In the genomic region with DNA sequence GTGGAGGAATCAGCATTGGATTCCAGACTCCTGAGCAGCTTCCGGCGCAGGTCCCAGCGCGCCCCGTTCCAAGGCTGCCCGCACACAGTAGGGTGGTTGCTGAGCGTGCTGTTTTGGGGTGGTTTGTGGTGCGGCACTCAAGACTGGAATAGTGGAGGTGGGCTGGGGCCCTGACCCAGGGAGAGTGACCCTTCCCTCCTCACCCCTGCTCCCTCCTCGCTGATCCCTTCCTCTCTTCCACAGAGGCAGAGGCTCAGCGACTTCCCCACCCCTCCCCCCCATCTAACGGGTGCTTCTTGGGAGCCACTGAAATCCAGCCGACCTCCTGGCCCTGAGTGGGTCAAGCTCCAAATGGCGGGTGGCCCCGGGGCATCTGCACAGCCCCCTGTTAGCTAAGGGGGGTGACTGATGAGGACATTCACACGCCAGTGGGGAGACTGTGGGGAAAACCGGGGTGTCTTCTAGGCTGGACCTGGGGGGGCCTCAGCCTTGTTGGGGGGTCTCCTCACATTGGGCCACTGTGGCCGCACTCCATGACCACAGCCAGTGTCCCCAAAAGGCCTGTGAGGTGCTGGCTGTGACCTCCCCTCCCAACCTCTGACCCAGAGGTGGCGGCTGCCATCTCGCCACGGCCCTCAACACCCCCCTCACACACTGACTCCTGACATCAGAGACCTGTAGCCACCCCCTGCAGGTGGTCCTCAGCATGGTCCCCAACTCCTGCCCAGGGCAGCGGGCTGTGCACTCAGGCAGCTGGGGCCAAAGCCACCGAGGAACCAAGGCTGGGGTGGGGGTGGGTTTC, we compare ENCODE assay signal across 24 cellular contexts. TPM values are rescaled to one million over a fixed set of nuclear protein-coding genes. Genes with fewer than 3 reads are reported as not detected.
DNase-seq lines count a peak whose midpoint lies in the region; ATAC-seq, FAIRE-seq and TF ChIP-seq lines count a peak whose summit lies in the region.
"Had no signal": no experiment of that assay in that cellular context is flagged by ENCODE, and none has a peak within 500 bp of the region (broad histone marks: within the 10 kb centered on the region; RNA-seq: fewer than 3 reads in every experiment).

No MANE protein-coding gene starts in this region.

- no peak for TF ChIP-seq POLR2A in H1 (IDR thresholded peaks at IDR 0.05; ENCODE audit: control extremely low read depth in 1 of 2, low read depth in 2 of 2, low read length in 2 of 2)

- POLR2A ChIA-PET in HEK293 (lab: Yijun Ruan, JAX) (no interaction called here), H1 (lab: Charles Lee; ENCODE audit: partially characterized antibody) (interaction anchor here (0.8 to 4.2 kb wide), 5 partner anchors 10 to 64 kb away, joined by 3 to 40 read pairs (median 3); partner anchors contain the start of gene ISG15)

- no peak overlapping the region for H2BK20ac ChIP-seq in H1 (ENCODE audit: low read length)

- H3K9ac ChIP-seq in H1 (replicated peaks in 1 of 4; ENCODE audit: extremely low read depth in 1 of 4, low read depth in 3 of 4, low read length in 3 of 4) = no peak overlapping the region
- H3K9ac ChIP-seq: KMS-11, SK-N-SH had no signal

- no peak overlapping the region for H3K4me3 ChIP-seq in HEK293 (ENCODE audit: low read depth, low read length)
- H3K4me3 ChIP-seq in H1 (ENCODE audit: extremely low read depth in 1 of 4, insufficient read depth in 2 of 4, low read depth in 3 of 4, low read length in 4 of 4) = no peak overlapping the region
- no peak overlapping the region for H3K4me3 ChIP-seq in osteoblast (ENCODE audit: insufficient read depth, low read length)
- H3K4me3 ChIP-seq: body of pancreas, ovary, thyroid gland had no signal

- H4K5ac ChIP-seq in H1 (ENCODE audit: insufficient read length, low read depth, low read length) = no peak overlapping the region

- no peaks in the 10 kb centered on the region for H3K79me1 ChIP-seq in H1 (ENCODE audit: low read depth, low read length)

- H3K4me1 Mint-ChIP-seq in activated naive CD8-positive, alpha-beta T cell treated with anti-CD3 and anti-CD28 coated beads, Interleukin-2, amount 50 U/mL, for 24 hours = peaks cover 15% of the 10 kb centered on the region

- no peak overlapping the region for H3K18ac ChIP-seq in H1 (ENCODE audit: extremely low read depth, low read length)

- TF ChIP-seq RAD21 in H1 (IDR thresholded peaks at IDR 0.05 in 1 of 2, conservative IDR thresholded peaks at IDR 0.05 in 1 of 2; ENCODE audit: low read depth in 2 of 2, low read length in 2 of 2) = no peak

- H3K9me3 ChIP-seq in HEK293 (ENCODE audit: control insufficient read depth, insufficient read depth, low read depth, low read length) (no peaks in the 10 kb centered on the region), H1 (ENCODE audit: insufficient read depth in 2 of 2, low read depth in 1 of 2, low read length in 1 of 2) (no peaks in the 10 kb centered on the region; a peak in 1 of 4 replicates), osteoblast (ENCODE audit: low read depth, low read length) (no peaks in the 10 kb centered on the region)
- H3K9me3 ChIP-seq: body of pancreas, ovary, SK-N-SH, thyroid gland had no signal

- H4K91ac ChIP-seq in H1 (replicated peaks; ENCODE audit: insufficient read length, low read length) = no peak overlapping the region

- H2AFZ ChIP-seq in H1 (ENCODE audit: low read length) (no peak overlapping the region), osteoblast (ENCODE audit: low read length) (no peak overlapping the region)

- no peak overlapping the region for H3K27ac Mint-ChIP-seq in activated naive CD8-positive, alpha-beta T cell treated with anti-CD3 and anti-CD28 coated beads, Interleukin-2, amount 50 U/mL, for 24 hours
- H3K27ac Mint-ChIP-seq: stimulated activated naive CD8-positive, alpha-beta T cell treated with anti-CD3 and anti-CD28 coated beads, Interleukin-15, amount 100 ng/mL, for 72 hours had no signal

- no peak overlapping the region for H3K23ac ChIP-seq in H1 (ENCODE audit: insufficient read length)

- H3K9me3 Mint-ChIP-seq in activated naive CD8-positive, alpha-beta T cell treated with anti-CD3 and anti-CD28 coated beads, Interleukin-2, amount 50 U/mL, for 24 hours = no peaks in the 10 kb centered on the region
- H3K9me3 Mint-ChIP-seq: CD4-positive, alpha-beta memory T cell; naive B cell; stimulated activated naive CD8-positive, alpha-beta T cell treated with anti-CD3 and anti-CD28 coated beads, Interleukin-15, amount 100 ng/mL, for 72 hours had no signal

- no peak overlapping the region for H3K14ac ChIP-seq in H1 (ENCODE audit: insufficient read length)

- no peak overlapping the region for H3K4me2 ChIP-seq in H1 (ENCODE audit: insufficient read depth in 1 of 2, low read depth in 2 of 2, low read length in 2 of 2)
- no peak overlapping the region for H3K4me2 ChIP-seq in osteoblast (ENCODE audit: insufficient read depth, low read length)
- H3K4me2 ChIP-seq: SK-N-SH had no signal

- FAIRE-seq in H1 (lab: Jason Lieb, UNC) = no peak

- H3K36me3 ChIP-seq in HEK293 (ENCODE audit: control insufficient read depth in 2 of 2, insufficient read depth in 1 of 2, low read length in 2 of 2) (peaks cover 3 to 23% of the 10 kb centered on the region in 2 experiments; a peak in 2 of 3 replicates), H1 (ENCODE audit: control insufficient read depth in 2 of 4, insufficient read depth in 4 of 4, low read length in 3 of 4) (peaks cover 0 to 9% (median 0%) of the 10 kb centered on the region in 4 experiments; a peak in 1 of 8 replicates), osteoblast (ENCODE audit: insufficient read depth, low read length) (no peaks in the 10 kb centered on the region)
- H3K36me3 ChIP-seq: ovary, thyroid gland had no signal

- H3K4me1 ChIP-seq in HEK293 (ENCODE audit: control insufficient read depth, insufficient read depth, low read length) (no peaks in the 10 kb centered on the region), H1 (replicated peaks in 1 of 4; ENCODE audit: control insufficient read depth in 3 of 4, insufficient read depth in 4 of 4, low read length in 3 of 4) (peaks cover 0 to 33% (median 14%) of the 10 kb centered on the region in 4 experiments; a peak in 5 of 7 replicates), osteoblast (ENCODE audit: insufficient read depth, low read length) (peaks cover 4% of the 10 kb centered on the region)

- H3K27me3 ChIP-seq in H1 (replicated peaks in 1 of 4; ENCODE audit: control insufficient read depth in 3 of 4, extremely low read depth in 1 of 4, insufficient read depth in 3 of 4, low read length in 3 of 4) (peaks cover 27 to 62% (median 42%) of the 10 kb centered on the region in 4 experiments), osteoblast (ENCODE audit: insufficient read depth, low read length) (peaks cover 33% of the 10 kb centered on the region)
- H3K27me3 ChIP-seq: thyroid gland had no signal

- TF ChIP-seq CTCF in C4-2B (conservative IDR thresholded peaks at IDR 0.05) (no peak), HEK293 (tag by site-specific recombination; IDR thresholded peaks at IDR 0.05) (no peak), H1 (IDR thresholded peaks at IDR 0.05; ENCODE audit: control extremely low read depth in 1 of 3, insufficient read depth in 1 of 3, low read depth in 1 of 3, low read length in 3 of 3) (no peak), osteoblast (IDR thresholded peaks at IDR 0.05; ENCODE audit: extremely low read depth, low read depth, low read length) (no peak)

- TF ChIP-seq EP300 in H1 (IDR thresholded peaks at IDR 0.05; ENCODE audit: borderline replicate concordance in 1 of 2, low read depth in 2 of 2, low read length in 2 of 2) = no peak

- no peak overlapping the region for H3K56ac ChIP-seq in H1 (replicated peaks; ENCODE audit: insufficient read length, low read depth, low read length)

- no peak overlapping the region for H4K8ac ChIP-seq in H1 (ENCODE audit: extremely low read depth, insufficient read depth, low read length)

- H3K79me2 ChIP-seq in H1 (ENCODE audit: control insufficient read depth in 1 of 2, insufficient read depth in 2 of 2, low read length in 2 of 2) = no peaks in the 10 kb centered on the region
- no peaks in the 10 kb centered on the region for H3K79me2 ChIP-seq in osteoblast (ENCODE audit: insufficient read depth, low read length)

- H4K20me1 ChIP-seq in H1 (replicated peaks in 1 of 2; ENCODE audit: control insufficient read depth in 1 of 2, insufficient read depth in 2 of 2, low read length in 2 of 2) (peaks cover 0 to 3% of the 10 kb centered on the region in 2 experiments), osteoblast (ENCODE audit: insufficient read depth, low read length) (peaks cover 3% of the 10 kb centered on the region)

- H3K23me2 ChIP-seq in H1 (ENCODE audit: low read depth, low read length) = peaks cover 11% of the 10 kb centered on the region; the same call in 1 of the 2 replicates

- no peak overlapping the region for H2BK5ac ChIP-seq in H1 (ENCODE audit: low read depth, low read length)

- DNase-seq in H1 (ENCODE audit: low read depth in 1 of 2, low spot score in 2 of 2) (no peak), osteoblast (ENCODE audit: insufficient read length, low spot score, missing footprints) (peak; percentile 77), anterior cingulate cortex (lab: John Stamatoyannopoulos, UW) (no peak)
- DNase-seq in activated naive CD8-positive, alpha-beta T cell treated with anti-CD3 and anti-CD28 coated beads, Interleukin-2, amount 50 U/mL, for 24 hours = no peak
- DNase-seq: activated CD8-positive, alpha-beta memory T cell treated with anti-CD3 and anti-CD28 coated beads, Interleukin-2, amount 50 U/mL, for 48 hours; CD4-positive, alpha-beta memory T cell; DMS 273 treated with DMSO at 0.1 percent for 48 hours; mesenchymal stem cell; naive B cell; NCI-H146; NCI-H2171; NCI-H524; stimulated activated naive CD8-positive, alpha-beta T cell treated with anti-CD3 and anti-CD28 coated beads, Interleukin-15, amount 100 ng/mL, for 72 hours; T-helper 2 cell; thyroid gland had no signal

- H3K4ac ChIP-seq in H1 (replicated peaks; ENCODE audit: insufficient read length, low read depth, low read length) = no peak overlapping the region

- no peak overlapping the region for H2BK15ac ChIP-seq in H1 (ENCODE audit: low read length)

- no peak overlapping the region for H2AK5ac ChIP-seq in H1 (ENCODE audit: low read depth, low read length)

- H2BK12ac ChIP-seq in H1 (ENCODE audit: low read depth, low read length) = 0 out of 2 replicates have a peak overlapping the region, but pooled peaks have one; percentile 27

- H3K4me3 Mint-ChIP-seq in activated naive CD8-positive, alpha-beta T cell treated with anti-CD3 and anti-CD28 coated beads, Interleukin-2, amount 50 U/mL, for 24 hours = no peak overlapping the region

- no peaks in the 10 kb centered on the region for H3K36me3 Mint-ChIP-seq in activated naive CD8-positive, alpha-beta T cell treated with anti-CD3 and anti-CD28 coated beads, Interleukin-2, amount 50 U/mL, for 24 hours (ENCODE audit: low read depth)
- H3K36me3 Mint-ChIP-seq: CD4-positive, alpha-beta memory T cell had no signal

- ATAC-seq in HG02970 (IDR thresholded peaks at IDR 0.05; ENCODE audit: low FRiP score, unreplicated experiment) = no peak
- no peak for ATAC-seq in activated naive CD8-positive, alpha-beta T cell treated with anti-CD3 and anti-CD28 coated beads, Interleukin-2, amount 50 U/mL, for 24 hours
- no peak for ATAC-seq in GM18498 (IDR thresholded peaks at IDR 0.05; ENCODE audit: unreplicated experiment)
- ATAC-seq: body of pancreas; stimulated activated naive CD8-positive, alpha-beta T cell treated with anti-CD3 and anti-CD28 coated beads, Interleukin-15, amount 100 ng/mL, for 72 hours had no signal

- 85% methylated on average over 19 of the region's 22 CpGs; no CpG with 5 or more reads in 1 of the 2 experiments for WGBS in H1 (ENCODE audit: extremely low coverage in 1 of 2, insufficient coverage in 1 of 2, insufficient read length in 1 of 2, insufficient replicate concordance in 2 of 2, low coverage in 1 of 2, low lambda C conversion rate in 2 of 2, missing lambda C conversion rate in 1 of 2), 2 experiments

- CTCF ChIA-PET in HEK293 (lab: Yijun Ruan, JAX) = interaction anchor here (0.6 to 3.2 kb wide), 3 partner anchors 15 to 267 kb away, joined by 3 to 31 read pairs (median 3); partner anchors contain the start of gene AGRN
- CTCF ChIA-PET in H1 (lab: Charles Lee; ENCODE audit: partially characterized antibody) = interaction anchor here (1.0 to 4.7 kb wide), 11 partner anchors 9 to 94 kb away, joined by 3 to 60 read pairs (median 6); partner anchors contain the start of genes ISG15 and PERM1

- H2BK120ac ChIP-seq in H1 (replicated peaks; ENCODE audit: low read depth, low read length) = no peak overlapping the region

- peak overlapping the region; percentile 68; the same call in 1 of the 2 replicates for H3K27ac ChIP-seq in C4-2B
- no peak overlapping the region for H3K27ac ChIP-seq in HEK293 (ENCODE audit: extremely low read depth, low read depth, low read length)
- no peak overlapping the region for H3K27ac ChIP-seq in H1 (ENCODE audit: low read depth, low read length)
- H3K27ac ChIP-seq in osteoblast (ENCODE audit: low read depth, low read length) = no peak overlapping the region
- H3K27ac ChIP-seq: epithelial cell of prostate, KMS-11, ovary had no signal

- H3K27me3 Mint-ChIP-seq in activated naive CD8-positive, alpha-beta T cell treated with anti-CD3 and anti-CD28 coated beads, Interleukin-2, amount 50 U/mL, for 24 hours = peaks cover 49% of the 10 kb centered on the region

RNA-seq across cellular contexts. Expression of gene HES4, which starts 3.9 kb away (rescaled TPM):
- total RNA-seq in H1 (2021; fragmentation: NEBNext Ultra II Directional; extraction: Animal tissue kit (Norgen Biotek cat#: 25700)) = 1.2 and 2.8 TPM in 2 replicates
- polyA plus RNA-seq in H1 (2011; rRNA removed) = 3.5 and 12.8 TPM in 2 replicates
- 8.3 TPM for polyA plus RNA-seq in H1 (2011; cell fraction: cytosol; rRNA removed)
- 14.5 TPM for polyA plus RNA-seq in H1 (2011; cell fraction: nucleus; rRNA removed)
- polyA plus RNA-seq in H1 (2012, experiment 1 of 2) = 1.1 to 1.7 TPM (median 1.3 TPM) in 3 of 4 replicates, not detected in the other
- polyA plus RNA-seq in H1 (2012, experiment 2 of 2) = 0.43 TPM
- polyA plus RNA-seq in H1 (2013, experiment 1 of 2) = 3.8 TPM
- 3.2 TPM for polyA plus RNA-seq in H1 (2013, experiment 2 of 2)
- not detected in 2 replicates for polyA minus RNA-seq in H1 (2011; rRNA and poly(A)+ RNA removed)
- polyA minus RNA-seq in H1 (2011; cell fraction: cytosol; rRNA and poly(A)+ RNA removed) = 4.5 TPM
- polyA minus RNA-seq in H1 (2011; cell fraction: nucleus; rRNA and poly(A)+ RNA removed) = 3.4 TPM
- 0.29 and 0.72 TPM in 2 replicates for total RNA-seq in osteoblast
- total RNA-seq: CD4-positive, alpha-beta memory T cell had no signal

RNA-seq across cellular contexts. Expression of gene ISG15, which starts 9.5 kb away (rescaled TPM):
- 27.7 and 29.3 TPM in 2 replicates for total RNA-seq in H1 (2021; fragmentation: NEBNext Ultra II Directional; extraction: Animal tissue kit (Norgen Biotek cat#: 25700))
- polyA plus RNA-seq in H1 (2011; rRNA removed) = 121 and 123 TPM in 2 replicates
- polyA plus RNA-seq in H1 (2011; cell fraction: cytosol; rRNA removed) = 83.6 TPM
- polyA plus RNA-seq in H1 (2011; cell fraction: nucleus; rRNA removed) = 56.0 TPM
- polyA plus RNA-seq in H1 (2012, experiment 1 of 2) = 15.3 to 54.0 TPM (median 48.7 TPM) in 4 replicates
- 32.5 TPM for polyA plus RNA-seq in H1 (2012, experiment 2 of 2)
- polyA plus RNA-seq in H1 (2013, experiment 1 of 2) = 35.2 TPM
- 36.8 TPM for polyA plus RNA-seq in H1 (2013, experiment 2 of 2)
- 6.5 and 11.0 TPM in 2 replicates for polyA minus RNA-seq in H1 (2011; rRNA and poly(A)+ RNA removed)
- 18.9 TPM for polyA minus RNA-seq in H1 (2011; cell fraction: cytosol; rRNA and poly(A)+ RNA removed)
- 13.1 TPM for polyA minus RNA-seq in H1 (2011; cell fraction: nucleus; rRNA and poly(A)+ RNA removed)
- total RNA-seq in osteoblast = 55.4 and 90.5 TPM in 2 replicates

RNA-seq across cellular contexts. Expression of gene AGRN, which starts 16.1 kb away (rescaled TPM):
- 155 and 162 TPM in 2 replicates for total RNA-seq in H1 (2021; fragmentation: NEBNext Ultra II Directional; extraction: Animal tissue kit (Norgen Biotek cat#: 25700))
- 52.3 and 104 TPM in 2 replicates for polyA plus RNA-seq in H1 (2011; rRNA removed)
- polyA plus RNA-seq in H1 (2011; cell fraction: cytosol; rRNA removed) = 82.7 TPM
- polyA plus RNA-seq in H1 (2011; cell fraction: nucleus; rRNA removed) = 556 TPM
- polyA plus RNA-seq in H1 (2012, experiment 1 of 2) = 93.3 to 153 TPM (median 143 TPM) in 4 replicates
- 95.8 TPM for polyA plus RNA-seq in H1 (2012, experiment 2 of 2)
- polyA plus RNA-seq in H1 (2013, experiment 1 of 2) = 113 TPM
- polyA plus RNA-seq in H1 (2013, experiment 2 of 2) = 84.3 TPM
- 35.4 and 47.0 TPM in 2 replicates for polyA minus RNA-seq in H1 (2011; rRNA and poly(A)+ RNA removed)
- polyA minus RNA-seq in H1 (2011; cell fraction: cytosol; rRNA and poly(A)+ RNA removed) = 94.9 TPM
- polyA minus RNA-seq in H1 (2011; cell fraction: nucleus; rRNA and poly(A)+ RNA removed) = 130 TPM
- total RNA-seq in osteoblast = 14.7 and 30.0 TPM in 2 replicates
- polyA plus RNA-seq: CD4-positive, alpha-beta memory T cell had no signal

RNA-seq across cellular contexts. Expression of gene PERM1, which starts 21.9 kb away (rescaled TPM):
- not detected in 2 replicates for total RNA-seq in H1 (2021; fragmentation: NEBNext Ultra II Directional; extraction: Animal tissue kit (Norgen Biotek cat#: 25700))
- not detected in 2 replicates for polyA plus RNA-seq in H1 (2011; rRNA removed)
- polyA plus RNA-seq in H1 (2011; cell fraction: cytosol; rRNA removed) = not detected
- polyA plus RNA-seq in H1 (2011; cell fraction: nucleus; rRNA removed) = not detected
- polyA plus RNA-seq in H1 (2012, experiment 1 of 2) = 0.30 to 0.90 TPM (median 0.58 TPM) in 4 replicates
- 0.20 TPM for polyA plus RNA-seq in H1 (2012, experiment 2 of 2)
- polyA plus RNA-seq in H1 (2013, experiment 1 of 2) = not detected
- not detected for polyA plus RNA-seq in H1 (2013, experiment 2 of 2)
- not detected in 2 replicates for polyA minus RNA-seq in H1 (2011; rRNA and poly(A)+ RNA removed)
- polyA minus RNA-seq in H1 (2011; cell fraction: cytosol; rRNA and poly(A)+ RNA removed) = not detected
- not detected for polyA minus RNA-seq in H1 (2011; cell fraction: nucleus; rRNA and poly(A)+ RNA removed)
- total RNA-seq in osteoblast = not detected in 2 replicates
- total RNA-seq: body of pancreas; CD4-positive, alpha-beta memory T cell had no signal

RNA-seq across cellular contexts. Expression of gene PLEKHN1, which starts 37.5 kb away (rescaled TPM):
- 1.5 TPM in 2 replicates for total RNA-seq in H1 (2021; fragmentation: NEBNext Ultra II Directional; extraction: Animal tissue kit (Norgen Biotek cat#: 25700))
- 0.39 and 1.2 TPM in 2 replicates for polyA plus RNA-seq in H1 (2011; rRNA removed)
- polyA plus RNA-seq in H1 (2011; cell fraction: cytosol; rRNA removed) = 0.65 TPM
- 4.0 TPM for polyA plus RNA-seq in H1 (2011; cell fraction: nucleus; rRNA removed)
- 0.94 to 1.3 TPM (median 1.00 TPM) in 4 replicates for polyA plus RNA-seq in H1 (2012, experiment 1 of 2)
- 0.51 TPM for polyA plus RNA-seq in H1 (2012, experiment 2 of 2)
- polyA plus RNA-seq in H1 (2013, experiment 1 of 2) = 1.1 TPM
- 1.3 TPM for polyA plus RNA-seq in H1 (2013, experiment 2 of 2)
- polyA minus RNA-seq in H1 (2011; rRNA and poly(A)+ RNA removed) = 0.06 and 0.10 TPM in 2 replicates
- polyA minus RNA-seq in H1 (2011; cell fraction: cytosol; rRNA and poly(A)+ RNA removed) = 0.88 TPM
- polyA minus RNA-seq in H1 (2011; cell fraction: nucleus; rRNA and poly(A)+ RNA removed) = 1.3 TPM
- total RNA-seq in osteoblast = 0.36 and 0.88 TPM in 2 replicates
- total RNA-seq: body of pancreas had no signal
- polyA plus RNA-seq: SK-N-SH had no signal
